In the genomic region with DNA sequence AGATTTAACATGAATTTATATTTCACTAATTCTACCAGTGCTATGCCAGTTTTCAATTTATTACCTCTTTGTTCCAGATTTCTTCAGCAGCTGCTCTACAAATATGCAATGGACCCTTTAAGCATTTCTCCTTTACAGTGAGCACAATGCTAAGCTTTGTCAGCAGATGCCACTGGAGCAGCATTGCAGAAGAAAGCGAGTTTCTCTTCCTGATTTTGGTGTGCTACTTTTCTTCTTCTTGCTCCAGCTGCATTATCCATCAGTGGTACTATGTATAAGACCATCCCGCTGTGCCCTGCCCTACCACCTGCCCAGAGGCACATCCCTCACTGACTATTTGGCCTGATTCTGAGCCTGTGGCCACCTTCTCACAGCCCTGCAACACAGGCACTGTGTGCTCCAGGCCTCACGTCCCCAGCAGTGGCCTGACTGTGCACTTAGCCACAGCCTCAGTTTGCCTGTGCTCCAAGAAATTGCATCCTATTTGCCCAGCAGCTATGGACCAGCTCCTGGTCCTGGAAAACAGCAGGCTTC, we compare ENCODE assay signal across 9 cellular contexts.
A peak's percentile ranks its signal among the peaks of the same experiment; 100 is the strongest.
DNase-seq lines count a peak whose midpoint lies in the region; ATAC-seq and TF ChIP-seq lines count a peak whose summit lies in the region.
"Had no signal": no experiment of that assay in that cellular context is flagged by ENCODE, and none has a peak within 500 bp of the region (broad histone marks: within the 10 kb centered on the region; RNA-seq: fewer than 3 reads in every experiment).

No MANE protein-coding gene starts in this region.

- H3K27me3 Mint-ChIP-seq in progenitor cell of endocrine pancreas: no peaks in the 10 kb centered on the region
- H3K27me3 Mint-ChIP-seq: activated T-helper 17 cell treated with anti-CD3 and anti-CD28 coated beads, Interleukin-2, amount 50 U/mL, for 72 hours had no signal

- POLR2A ChIA-PET in HEK293T (lab: Yijun Ruan, JAX): no interaction called here

- H3K36me3 Mint-ChIP-seq in progenitor cell of endocrine pancreas (ENCODE audit: insufficient read depth): no peaks in the 10 kb centered on the region

- peaks cover 5% of the 10 kb centered on the region for H3K4me1 Mint-ChIP-seq in progenitor cell of endocrine pancreas (ENCODE audit: low read depth)

- CTCF ChIA-PET in HEK293T (lab: Yijun Ruan, JAX): no interaction called here

- in situ Hi-C loops in HAP-1 (cut with MboI; ENCODE audit: low sequenced_read_pairs): no loop called here

- H3K4me1 ChIP-seq in HAP-1: peaks cover 6% of the 10 kb centered on the region

- TF ChIP-seq POLR2A in NB4 (IDR thresholded peaks at IDR 0.05; ENCODE audit: extremely low read depth, insufficient read length): no peak

- ATAC-seq in GM19043 (IDR thresholded peaks at IDR 0.05; ENCODE audit: low read depth, unreplicated experiment) (peak; percentile 63), HG02798 (IDR thresholded peaks at IDR 0.05; ENCODE audit: poor library complexity, unreplicated experiment) (peak; percentile 35)
- ATAC-seq: activated T-helper 17 cell treated with anti-CD3 and anti-CD28 coated beads, Interleukin-2, amount 50 U/mL, for 72 hours had no signal

- no peaks in the 10 kb centered on the region for H3K36me3 ChIP-seq in HAP-1 (replicated peaks)
- H3K36me3 ChIP-seq: thoracic aorta had no signal

- no peaks in the 10 kb centered on the region for H3K9me3 ChIP-seq in HAP-1
- H3K9me3 ChIP-seq: thoracic aorta had no signal

- no peak overlapping the region for H3K4me3 Mint-ChIP-seq in progenitor cell of endocrine pancreas (ENCODE audit: low read depth)

- DNase-seq in NB4 (ENCODE audit: low read depth): peak; percentile 54
- DNase-seq in progenitor cell of endocrine pancreas (ENCODE audit: low spot score, unreplicated experiment): no peak
- no peak for DNase-seq in DMS114 treated with DMSO at 0.1 percent for 48 hours (lab: John Stamatoyannopoulos, UW; ENCODE audit: unreplicated experiment)
- no peak for DNase-seq in HAP-1 (ENCODE audit: low spot score in 2 of 2)
- DNase-seq in HEK293T (ENCODE audit: extremely low spot score): no peak

- H3K27me3 ChIP-seq in HAP-1 (ENCODE audit: low read depth): peaks cover 13% of the 10 kb centered on the region

- TF ChIP-seq CTCF in NB4 (IDR thresholded peaks at IDR 0.05; ENCODE audit: low read depth, low read length) (no peak), progenitor cell of endocrine pancreas (IDR thresholded peaks at IDR 0.05; ENCODE audit: unreplicated experiment) (no peak)

- H3K27ac Mint-ChIP-seq in progenitor cell of endocrine pancreas: peak overlapping the region; percentile 67

- H3K4me3 ChIP-seq in NB4 (ENCODE audit: low read depth, low read length) (no peak overlapping the region), HAP-1 (no peak overlapping the region)
- H3K4me3 ChIP-seq: thoracic aorta had no signal

- peaks cover 7% of the 10 kb centered on the region for H3K9me3 Mint-ChIP-seq in progenitor cell of endocrine pancreas (ENCODE audit: low read depth)
- H3K9me3 Mint-ChIP-seq: activated T-helper 17 cell treated with anti-CD3 and anti-CD28 coated beads, Interleukin-2, amount 50 U/mL, for 72 hours had no signal

TF ChIP-seq in HEK293T, 16 proteins besides CTCF, POLR2A, EP300 and RAD21:
- TF ChIP-seq FOXA1 (IDR thresholded peaks at IDR 0.05): no peak
